Comparison of ENCODE assay signal across 7 cellular contexts in the genomic region with DNA sequence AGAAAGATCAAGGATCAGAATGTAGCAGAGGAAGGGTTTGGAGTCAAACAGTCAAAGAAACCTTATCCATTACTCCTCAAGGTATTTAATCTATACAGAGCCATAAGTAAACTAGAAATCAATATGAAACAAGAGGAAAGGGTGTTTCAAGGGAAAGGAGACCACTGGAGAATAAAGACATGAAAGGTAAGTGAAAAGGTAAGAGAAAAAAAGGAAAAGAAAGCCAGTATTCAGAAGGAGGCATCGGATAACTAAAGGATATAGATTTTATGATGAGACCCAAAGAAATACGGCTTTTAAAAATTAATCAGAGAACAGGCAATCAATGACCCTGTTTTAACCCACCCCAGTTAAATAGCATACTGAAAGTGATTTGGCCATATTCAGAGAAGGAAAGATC.
"Had no signal": no experiment of that assay in that cellular context is flagged by ENCODE, and none has a peak within 500 bp of the region (broad histone marks: within the 10 kb centered on the region; RNA-seq: fewer than 3 reads in every experiment).

No MANE protein-coding gene starts in this region.

- H3K9ac ChIP-seq: KMS-11 had no signal

- ATAC-seq: HepG2 had no signal

- FAIRE-seq: HepG2, HTR-8/SVneo had no signal

- DNase-seq: IMR-90, KBM-7, KG1 had no signal

- H3K27ac ChIP-seq: HL-60, KMS-11 had no signal

- H3K4me2 ChIP-seq: KMS-11 had no signal
